In genomic region chr6:7587631-7588100, GRCh38 we compare ENCODE assay signal across 11 cellular contexts. TPM values are rescaled to one million over a fixed set of nuclear protein-coding genes. Genes with fewer than 3 reads are reported as not detected.
DNase-seq lines count a peak whose midpoint lies in the region; ATAC-seq and TF ChIP-seq lines count a peak whose summit lies in the region.
"Had no signal": no experiment of that assay in that cellular context is flagged by ENCODE, and none has a peak within 500 bp of the region (broad histone marks: within the 10 kb centered on the region; RNA-seq: fewer than 3 reads in every experiment).

No MANE protein-coding gene starts in this region.

- CTCF ChIA-PET in GM10248 (lab: Yijun Ruan, JAX): interaction anchor here (1.1 kb wide), 1 partner anchor 15 kb away, joined by 3 read pairs; no protein-coding TSS in a partner anchor

- TF ChIP-seq CTCF in choroid plexus epithelial cell (conservative IDR thresholded peaks at IDR 0.05; ENCODE audit: low read depth, low read length): no peak
- TF ChIP-seq CTCF in GM10248 (IDR thresholded peaks at IDR 0.05; ENCODE audit: control extremely low read depth, extremely low read depth, low read depth, missing control alignments): no peak

- H3K4me3 ChIP-seq in choroid plexus epithelial cell (ENCODE audit: low read depth, low read length): no peak overlapping the region

- POLR2A ChIA-PET in GM10248 (lab: Yijun Ruan, JAX): no interaction called here

- ATAC-seq in HG03460 (IDR thresholded peaks at IDR 0.05; ENCODE audit: unreplicated experiment): no peak
- ATAC-seq in GM18907 (IDR thresholded peaks at IDR 0.05; ENCODE audit: unreplicated experiment): no peak
- ATAC-seq: CD8-positive, alpha-beta T cell had no signal

- peak; percentile 61 for DNase-seq in Daoy (ENCODE audit: low read depth)
- peak; percentile 80 for DNase-seq in M059J (ENCODE audit: low read depth)
- DNase-seq in choroid plexus epithelial cell (ENCODE audit: low read depth): peak; percentile 42
- DNase-seq in myocyte (ENCODE audit: low read depth): peak; percentile 14
- DNase-seq in GM10248 (ENCODE audit: extremely low spot score): no peak
- no peak for DNase-seq in DMS79 (lab: John Stamatoyannopoulos, UW)
- DNase-seq: CD8-positive, alpha-beta T cell; NCI-H446; occipital lobe had no signal

RNA-seq across cellular contexts. Expression of gene SNRNP48, which starts 2.3 kb away (rescaled TPM):
- total RNA-seq in Daoy (2014; rRNA removed; shearing (Covaris generic)): 15.5 and 15.9 TPM in 2 replicates
- total RNA-seq in M059J (2014; rRNA removed; shearing (Covaris generic)): 18.8 and 25.4 TPM in 2 replicates
- total RNA-seq in myocyte: 22.2 and 25.4 TPM in 2 replicates
- 5.9 TPM for polyA plus RNA-seq in myocyte (2012)

RNA-seq across cellular contexts. Expression of gene DSP, which starts 46.2 kb away (rescaled TPM):
- 62.7 and 67.4 TPM in 2 replicates for total RNA-seq in Daoy (2014; rRNA removed; shearing (Covaris generic))
- total RNA-seq in M059J (2014; rRNA removed; shearing (Covaris generic)): 24.3 and 45.1 TPM in 2 replicates
- total RNA-seq in myocyte: 7.8 and 13.1 TPM in 2 replicates
- 104 TPM for polyA plus RNA-seq in myocyte (2012)

Comparison
In these comparisons a context has a peak if more than half of its experiments do, and no peak if none do; other contexts are left out.
1. DNase-seq: peak in Daoy (single experiment), M059J (single experiment), choroid plexus epithelial cell (single experiment) and myocyte (single experiment); none in GM10248 (single experiment) and DMS79 (single experiment).